Comparison of ENCODE assay signal across 23 cellular contexts in genomic region chr7:4436361-4436899, GRCh38.
DNase-seq lines count a peak whose midpoint lies in the region; ATAC-seq and TF ChIP-seq lines count a peak whose summit lies in the region.
"Had no signal": no experiment of that assay in that cellular context is flagged by ENCODE, and none has a peak within 500 bp of the region (broad histone marks: within the 10 kb centered on the region; RNA-seq: fewer than 3 reads in every experiment).

No MANE protein-coding gene starts in this region.

- H3K27me3 ChIP-seq in Caco-2 (replicated peaks; ENCODE audit: control insufficient read depth, insufficient read depth, low read length), result no peaks in the 10 kb centered on the region
- H3K27me3 ChIP-seq in endodermal cell (ENCODE audit: control insufficient read depth, insufficient read depth, low read length, poor library complexity, severe bottlenecking), result no peaks in the 10 kb centered on the region
- H3K27me3 ChIP-seq in left lung, result peaks cover 0 to 11% of the 10 kb centered on the region in 2 donors
- H3K27me3 ChIP-seq in vagina, result no peaks in the 10 kb centered on the region
- H3K27me3 ChIP-seq: BE2C had no signal

- no TSS peak for BruUV-seq in Caco-2 (replicated peaks; lab: Mats Ljungman, UMichigan)

- H3K4me3 ChIP-seq in Caco-2 (ENCODE audit: low read depth, low read length) (no peak overlapping the region), endodermal cell (ENCODE audit: low read length) (no peak overlapping the region), left lung (no peak overlapping the region), vagina (no peak overlapping the region)

- H3K9me3 Mint-ChIP-seq in Caco-2 (ENCODE audit: unreplicated experiment) (peaks cover 24% of the 10 kb centered on the region), endodermal cell (peaks cover 23% of the 10 kb centered on the region), progenitor cell of endocrine pancreas (ENCODE audit: low read depth) (peaks cover 10% of the 10 kb centered on the region)

- no peak for TF ChIP-seq CTCF in Caco-2 (IDR thresholded peaks at IDR 0.05; ENCODE audit: insufficient read depth in 1 of 2, low read depth in 1 of 2, low read length in 1 of 2, severe bottlenecking in 1 of 2, unreplicated experiment in 1 of 2)
- no peak for TF ChIP-seq CTCF in endodermal cell (conservative IDR thresholded peaks at IDR 0.05)
- TF ChIP-seq CTCF in left lung (IDR thresholded peaks at IDR 0.05), result no peak
- TF ChIP-seq CTCF in progenitor cell of endocrine pancreas (IDR thresholded peaks at IDR 0.05; ENCODE audit: unreplicated experiment), result no peak
- TF ChIP-seq CTCF in vagina (IDR thresholded peaks at IDR 0.05), result no peak

- H3K36me3 Mint-ChIP-seq in Caco-2 (ENCODE audit: insufficient read depth, unreplicated experiment), result peaks cover 24% of the 10 kb centered on the region
- H3K36me3 Mint-ChIP-seq in endodermal cell (ENCODE audit: low read depth), result no peaks in the 10 kb centered on the region
- H3K36me3 Mint-ChIP-seq in progenitor cell of endocrine pancreas (ENCODE audit: insufficient read depth), result no peaks in the 10 kb centered on the region
- H3K36me3 Mint-ChIP-seq: CD4-positive, CD25-positive, alpha-beta regulatory T cell; CD8-positive, alpha-beta memory T cell; IgD-negative memory B cell had no signal

- H3K9me3 ChIP-seq in Caco-2 (peaks cover 14% of the 10 kb centered on the region), endodermal cell (ENCODE audit: control insufficient read depth, low read length) (peaks cover 54% of the 10 kb centered on the region), left lung (no peaks in the 10 kb centered on the region), vagina (no peaks in the 10 kb centered on the region)
- H3K9me3 ChIP-seq: BE2C had no signal

- 67 to 70% methylated on average over 1 to 3 of the region's 5 CpGs for WGBS in endodermal cell (ENCODE audit: insufficient coverage in 1 of 2, insufficient read length in 1 of 2), 2 experiments

- POLR2A ChIA-PET in Caco-2 (lab: Charles Lee), result no interaction called here

- H3K4me1 ChIP-seq in Caco-2 (peaks cover 43% of the 10 kb centered on the region), endodermal cell (ENCODE audit: control insufficient read depth, insufficient read depth, low read length) (no peaks in the 10 kb centered on the region), left lung (no peaks in the 10 kb centered on the region), vagina (no peaks in the 10 kb centered on the region)
- H3K4me1 ChIP-seq: BE2C had no signal

- no peak for TF ChIP-seq POLR2A in vagina (IDR thresholded peaks at IDR 0.05)

- peak overlapping the region; percentile 72 for H3K4me3 Mint-ChIP-seq in Caco-2 (ENCODE audit: unreplicated experiment)
- H3K4me3 Mint-ChIP-seq in endodermal cell, result no peak overlapping the region
- H3K4me3 Mint-ChIP-seq in progenitor cell of endocrine pancreas (ENCODE audit: low read depth), result peak overlapping the region; percentile 10
- H3K4me3 Mint-ChIP-seq: CD4-positive, CD25-positive, alpha-beta regulatory T cell; CD8-positive, alpha-beta memory T cell; HFFc6 had no signal

- H3K27ac Mint-ChIP-seq in Caco-2 (ENCODE audit: unreplicated experiment) (peak overlapping the region; percentile 96), endodermal cell (peak overlapping the region; percentile 70), progenitor cell of endocrine pancreas (peak overlapping the region; percentile 93)
- H3K27ac Mint-ChIP-seq: CD4-positive, CD25-positive, alpha-beta regulatory T cell; CD8-positive, alpha-beta memory T cell; HFFc6; IgD-negative memory B cell had no signal

- H3K9ac ChIP-seq in endodermal cell (ENCODE audit: extremely low read depth, low read length, poor library complexity, severe bottlenecking), result no peak overlapping the region

- intact Hi-C loops in Caco-2 (cut with micrococcal nuclease; ENCODE audit: unreplicated experiment), result loop anchor here (1.0 to 2.0 kb wide), 2 partner anchors 43 to 190 kb away; no protein-coding TSS in a partner anchor
- intact Hi-C loops in left lung (cut with DNase I), result no loop called here
- intact Hi-C loops in vagina (cut with DNase I), result no loop called here

- no peaks in the 10 kb centered on the region for H3K36me3 ChIP-seq in Caco-2 (ENCODE audit: control insufficient read depth, insufficient read depth, low read length)
- no peaks in the 10 kb centered on the region for H3K36me3 ChIP-seq in endodermal cell (ENCODE audit: control insufficient read depth, insufficient read depth, low read length)
- H3K36me3 ChIP-seq in left lung, result no peaks in the 10 kb centered on the region
- H3K36me3 ChIP-seq in vagina, result no peaks in the 10 kb centered on the region
- H3K36me3 ChIP-seq: BE2C had no signal

- CTCF ChIA-PET in Caco-2 (lab: Charles Lee), result interaction anchor here (1.3 kb wide), 1 partner anchor 43 kb away, joined by 3 read pairs; no protein-coding TSS in a partner anchor

- DNase-seq in Caco-2, result peak; percentile 66 to 75
- no peak for DNase-seq in endodermal cell
- DNase-seq in left lung, result no peak
- no peak for DNase-seq in progenitor cell of endocrine pancreas (ENCODE audit: low spot score, unreplicated experiment)
- no peak for DNase-seq in NK-92 treated with Interleukin-12 subunit alpha and Interleukin-12 subunit beta, amount 100 ng/mL, for 24 hours (lab: John Stamatoyannopoulos, UW)
- DNase-seq in vagina (ENCODE audit: extremely low spot score in 2 of 2), result no peak
- DNase-seq: 8988T; BE2C; C1 segment of cervical spinal cord; CD4-positive, CD25-positive, alpha-beta regulatory T cell; CD8-positive, alpha-beta memory T cell; COR-L47; DMS153; DMS79; GDM1; GOT3; H7; HFFc6; KBM-7 had no signal

- ATAC-seq in left lung (peak; percentile 47), HG03342 (IDR thresholded peaks at IDR 0.05; ENCODE audit: unreplicated experiment) (no peak), GM18870 (IDR thresholded peaks at IDR 0.05; ENCODE audit: unreplicated experiment) (no peak)
- ATAC-seq: HCT116 had no signal

- H3K4me1 Mint-ChIP-seq in Caco-2 (ENCODE audit: low read depth, unreplicated experiment) (peaks cover 41% of the 10 kb centered on the region), endodermal cell (peaks cover 21% of the 10 kb centered on the region), progenitor cell of endocrine pancreas (ENCODE audit: low read depth) (peaks cover 34% of the 10 kb centered on the region)
- H3K4me1 Mint-ChIP-seq: CD4-positive, CD25-positive, alpha-beta regulatory T cell; CD8-positive, alpha-beta memory T cell; IgD-negative memory B cell had no signal

- no peak overlapping the region for H3K27ac ChIP-seq in endodermal cell (ENCODE audit: low read depth, low read length)
- H3K27ac ChIP-seq in left lung, result no peak overlapping the region
- H3K27ac ChIP-seq in vagina, result no peak overlapping the region

- H3K27me3 Mint-ChIP-seq in Caco-2 (ENCODE audit: insufficient read depth, unreplicated experiment), result no peaks in the 10 kb centered on the region
- peaks cover 12% of the 10 kb centered on the region for H3K27me3 Mint-ChIP-seq in endodermal cell (ENCODE audit: insufficient read depth)
- no peaks in the 10 kb centered on the region for H3K27me3 Mint-ChIP-seq in progenitor cell of endocrine pancreas

Comparison
In these comparisons a context has a peak if more than half of its experiments do, and no peak if none do; other contexts are left out.
1. DNase-seq: peak in Caco-2 (2 of 2); none in endodermal cell (single experiment), left lung (0 of 2), progenitor cell of endocrine pancreas (single experiment), NK-92 treated with Interleukin-12 subunit alpha and Interleukin-12 subunit beta, amount 100 ng/mL, for 24 hours (single experiment) and vagina (0 of 2).
2. Peak in every context shown above with its lines, with median percentiles within 50 percentile points of each other: H3K27ac Mint-ChIP-seq.